In the genomic region with DNA sequence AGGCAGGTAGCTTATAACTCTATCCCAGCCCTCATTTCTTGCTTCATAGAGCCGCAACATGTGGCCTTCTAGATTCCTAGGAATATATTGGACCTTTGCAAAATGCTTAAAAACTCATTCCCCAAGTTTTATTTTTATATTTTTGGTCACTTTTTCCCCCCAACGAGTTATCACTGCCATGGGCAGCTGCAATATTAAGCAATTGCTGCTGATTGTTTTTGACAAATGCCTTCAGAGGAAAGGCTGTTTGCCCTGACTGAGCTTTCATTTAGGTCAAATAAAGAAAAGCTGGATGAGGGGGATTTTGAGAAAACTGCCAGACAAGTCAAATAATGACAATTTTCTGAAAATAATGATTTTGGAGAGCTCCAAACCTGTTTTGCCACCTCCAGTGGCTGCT, we compare ENCODE assay signal across 11 cellular contexts.
"Had no signal": no experiment of that assay in that cellular context is flagged by ENCODE, and none has a peak within 500 bp of the region (broad histone marks: within the 10 kb centered on the region; RNA-seq: fewer than 3 reads in every experiment).

No MANE protein-coding gene starts in this region.

- ATAC-seq: GM23338, HCT116 had no signal

- H3K9me3 ChIP-seq: HAP-1 had no signal

- DNase-seq: GM23248, GOT3, H7, H9, HCEC 1CT, HFFc6 had no signal

- H3K4me2 ChIP-seq: GM23338 had no signal

- H2AFZ ChIP-seq: GM23248, GM23338 had no signal

- H3K4me3 ChIP-seq: GM23248, GM23338, HAP-1 had no signal

- H3K4me1 ChIP-seq: HAP-1 had no signal

- H3K9ac ChIP-seq: GM23248 had no signal

- H3K36me3 ChIP-seq: HAP-1 had no signal

- FAIRE-seq: H1, H54 had no signal

- H3K27ac ChIP-seq: GM23248 had no signal
